In genomic region chr5:5220896-5221295, GRCh38 we compare ENCODE assay signal across 18 cellular contexts.
A peak's percentile ranks its signal among the peaks of the same experiment; 100 is the strongest.
DNase-seq lines count a peak whose midpoint lies in the region; ATAC-seq and TF ChIP-seq lines count a peak whose summit lies in the region.
"Had no signal": no experiment of that assay in that cellular context is flagged by ENCODE, and none has a peak within 500 bp of the region (broad histone marks: within the 10 kb centered on the region; RNA-seq: fewer than 3 reads in every experiment).

No MANE protein-coding gene starts in this region.

- no peak for ATAC-seq in GM19035 (IDR thresholded peaks at IDR 0.05; ENCODE audit: unreplicated experiment)
- no peak for ATAC-seq in activated CD8-positive, alpha-beta memory T cell treated with anti-CD3 and anti-CD28 coated beads, Interleukin-2, amount 10 ng/mL, durations not matched to agents 7 days and 5 days
- ATAC-seq: PC-3 had no signal

- no peaks in the 10 kb centered on the region for H3K9me3 ChIP-seq in BE2C

- CTCF ChIA-PET in activated CD8-positive, alpha-beta memory T cell treated with anti-CD3 and anti-CD28 coated beads, Interleukin-2, amount 10 ng/mL, durations not matched to agents 7 days and 5 days (lab: Charles Lee) = no interaction called here

- peak overlapping the region; percentile 9; the same call in 1 of the 2 replicates for H3K4me3 ChIP-seq in BE2C (ENCODE audit: low read depth, low read length)

- H3K9me3 Mint-ChIP-seq in chondrocyte (ENCODE audit: low read depth) = peaks cover 3% of the 10 kb centered on the region
- no peaks in the 10 kb centered on the region for H3K9me3 Mint-ChIP-seq in nephron
- H3K9me3 Mint-ChIP-seq in T-helper 2 cell treated with Interferon-gamma antibody and Interleukin-4, amounts not matched to agents 5 μg/mL and 100 μg/mL, for 36 hours = no peaks in the 10 kb centered on the region
- H3K9me3 Mint-ChIP-seq in activated CD8-positive, alpha-beta memory T cell treated with anti-CD3 and anti-CD28 coated beads, Interleukin-2, amount 10 ng/mL, durations not matched to agents 7 days and 5 days (ENCODE audit: low read depth) = no peaks in the 10 kb centered on the region

- H3K36me3 Mint-ChIP-seq in chondrocyte (ENCODE audit: low read depth) = peaks cover 3% of the 10 kb centered on the region
- peaks cover 44% of the 10 kb centered on the region for H3K36me3 Mint-ChIP-seq in nephron (ENCODE audit: low read depth)
- no peaks in the 10 kb centered on the region for H3K36me3 Mint-ChIP-seq in T-helper 2 cell treated with Interferon-gamma antibody and Interleukin-4, amounts not matched to agents 5 μg/mL and 100 μg/mL, for 36 hours (ENCODE audit: low read depth)
- no peaks in the 10 kb centered on the region for H3K36me3 Mint-ChIP-seq in activated CD8-positive, alpha-beta memory T cell treated with anti-CD3 and anti-CD28 coated beads, Interleukin-2, amount 10 ng/mL, durations not matched to agents 7 days and 5 days

- H3K27ac Mint-ChIP-seq in chondrocyte (ENCODE audit: unreplicated experiment) (peak overlapping the region; percentile 82), nephron (peak overlapping the region; percentile 30 to 62 (median 30))
- H3K27ac Mint-ChIP-seq in T-helper 2 cell treated with Interferon-gamma antibody and Interleukin-4, amounts not matched to agents 5 μg/mL and 100 μg/mL, for 36 hours = no peak overlapping the region
- H3K27ac Mint-ChIP-seq in activated CD8-positive, alpha-beta memory T cell treated with anti-CD3 and anti-CD28 coated beads, Interleukin-2, amount 10 ng/mL, durations not matched to agents 7 days and 5 days = no peak overlapping the region

- no peak overlapping the region for H3K4me3 Mint-ChIP-seq in chondrocyte (ENCODE audit: unreplicated experiment)
- peak overlapping the region in 1 of 3 experiments; percentile 25 for H3K4me3 Mint-ChIP-seq in nephron
- no peak overlapping the region for H3K4me3 Mint-ChIP-seq in T-helper 2 cell treated with Interferon-gamma antibody and Interleukin-4, amounts not matched to agents 5 μg/mL and 100 μg/mL, for 36 hours
- H3K4me3 Mint-ChIP-seq in activated CD8-positive, alpha-beta memory T cell treated with anti-CD3 and anti-CD28 coated beads, Interleukin-2, amount 10 ng/mL, durations not matched to agents 7 days and 5 days = no peak overlapping the region

- H3K36me3 ChIP-seq in BE2C = no peaks in the 10 kb centered on the region

- no peaks in the 10 kb centered on the region for H3K4me1 ChIP-seq in BE2C

- H3K4me1 Mint-ChIP-seq in chondrocyte (ENCODE audit: low read depth) = peaks cover 29% of the 10 kb centered on the region
- peaks cover 27% of the 10 kb centered on the region for H3K4me1 Mint-ChIP-seq in nephron
- no peaks in the 10 kb centered on the region for H3K4me1 Mint-ChIP-seq in T-helper 2 cell treated with Interferon-gamma antibody and Interleukin-4, amounts not matched to agents 5 μg/mL and 100 μg/mL, for 36 hours (ENCODE audit: low read depth)
- H3K4me1 Mint-ChIP-seq in activated CD8-positive, alpha-beta memory T cell treated with anti-CD3 and anti-CD28 coated beads, Interleukin-2, amount 10 ng/mL, durations not matched to agents 7 days and 5 days = no peaks in the 10 kb centered on the region

- DNase-seq in BE2C = no peak
- peak; percentile 60 for DNase-seq in RPMI7951 (ENCODE audit: low read depth)
- DNase-seq in chondrocyte (ENCODE audit: low spot score) = no peak
- DNase-seq in stimulated activated CD4-positive, alpha-beta T cell treated with anti-CD3 and anti-CD28 coated beads, Interleukin-4, amount 100 ng/mL, for 1 hour = no peak
- DNase-seq in T-helper 2 cell treated with Interferon-gamma antibody and Interleukin-4, amounts not matched to agents 5 μg/mL and 100 μg/mL, for 36 hours (ENCODE audit: low spot score) = no peak
- no peak for DNase-seq in activated CD8-positive, alpha-beta memory T cell treated with anti-CD3 and anti-CD28 coated beads, Interleukin-2, amount 10 ng/mL, durations not matched to agents 7 days and 5 days
- DNase-seq: AML-193, DND-41, GF-D8, KBM-7, MV-4-11, NCI-H187, NCI-H2107, NCI-H510A treated with DMSO at 0.1 percent for 48 hours, NCI-H82, PC-3 had no signal

- no peaks in the 10 kb centered on the region for H3K27me3 ChIP-seq in BE2C

- TF ChIP-seq CTCF in BE2C (IDR thresholded peaks at IDR 0.05; ENCODE audit: low read depth, low read length) = no peak
- no peak for TF ChIP-seq CTCF in chondrocyte (IDR thresholded peaks at IDR 0.05)
- TF ChIP-seq CTCF in nephron (IDR thresholded peaks at IDR 0.05; ENCODE audit: unreplicated experiment in 3 of 3) = no peak

- H3K27me3 Mint-ChIP-seq in chondrocyte (ENCODE audit: low read depth) (no peaks in the 10 kb centered on the region), nephron (ENCODE audit: low read depth) (peaks cover 4% of the 10 kb centered on the region)
- no peaks in the 10 kb centered on the region for H3K27me3 Mint-ChIP-seq in T-helper 2 cell treated with Interferon-gamma antibody and Interleukin-4, amounts not matched to agents 5 μg/mL and 100 μg/mL, for 36 hours (ENCODE audit: low read depth)
- H3K27me3 Mint-ChIP-seq in activated CD8-positive, alpha-beta memory T cell treated with anti-CD3 and anti-CD28 coated beads, Interleukin-2, amount 10 ng/mL, durations not matched to agents 7 days and 5 days = no peaks in the 10 kb centered on the region

Comparison
In these comparisons a context has a peak if more than half of its experiments do, and no peak if none do; other contexts are left out.
1. H3K27ac Mint-ChIP-seq: peak in chondrocyte (single experiment) and nephron (3 of 3); none in T-helper 2 cell treated with Interferon-gamma antibody and Interleukin-4, amounts not matched to agents 5 μg/mL and 100 μg/mL, for 36 hours (single experiment) and activated CD8-positive, alpha-beta memory T cell treated with anti-CD3 and anti-CD28 coated beads, Interleukin-2, amount 10 ng/mL, durations not matched to agents 7 days and 5 days (single experiment).